Comparison of ENCODE assay signal across 36 cellular contexts in the genomic region with DNA sequence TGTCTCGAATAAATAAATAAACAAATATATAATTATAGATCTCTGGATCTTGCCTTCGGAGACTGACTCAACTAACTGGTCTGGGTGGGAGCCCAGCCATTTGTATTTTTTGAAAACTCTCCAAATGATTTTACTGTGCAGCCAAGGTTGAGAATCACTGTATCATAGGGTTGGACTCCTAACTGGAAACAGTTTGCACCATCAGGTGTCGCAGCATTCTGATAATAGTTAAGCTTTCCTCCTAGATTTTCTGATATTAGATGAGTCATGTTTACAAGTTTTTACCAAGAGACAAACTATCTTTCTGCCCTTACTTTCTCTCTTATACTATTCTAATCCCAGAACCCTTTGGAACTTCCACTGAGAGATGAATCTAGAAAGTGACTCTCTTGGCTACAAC. TPM values are rescaled to one million over a fixed set of nuclear protein-coding genes. Genes with fewer than 3 reads are reported as not detected.
"Had no signal": no experiment of that assay in that cellular context is flagged by ENCODE, and none has a peak within 500 bp of the region (broad histone marks: within the 10 kb centered on the region; RNA-seq: fewer than 3 reads in every experiment).

No MANE protein-coding gene starts in this region.

- H3K9me3 Mint-ChIP-seq: activated CD4-positive, alpha-beta T cell treated with anti-CD3 and anti-CD28 coated beads, Interleukin-2, amount 10 ng/mL, durations not matched to agents 24 days and 14 days; activated CD8-positive, alpha-beta T cell treated with anti-CD3 and anti-CD28 coated beads for 36 hours; activated naive CD4-positive, alpha-beta T cell treated with anti-CD3 and anti-CD28 coated beads for 36 hours; activated naive CD8-positive, alpha-beta T cell treated with anti-CD3 and anti-CD28 coated beads, Interleukin-2, amount 50 U/mL, for 24 hours; activated T-cell treated with anti-CD3 and anti-CD28 coated beads, Interleukin-2, amount 50 U/mL, for 72 hours; activated T-helper 17 cell treated with anti-CD3 and anti-CD28 coated beads, Interleukin-2, amount 50 U/mL, for 72 hours; brain; IgD-negative memory B cell had no signal

- H3K4me2 ChIP-seq: PC-9 had no signal

- H3K36me3 Mint-ChIP-seq: activated naive CD8-positive, alpha-beta T cell; brain; IgD-negative memory B cell had no signal

- H3K27ac Mint-ChIP-seq: activated CD4-positive, alpha-beta T cell treated with anti-CD3 and anti-CD28 coated beads, Interleukin-2, amount 10 ng/mL, durations not matched to agents 24 days and 14 days; activated CD8-positive, alpha-beta T cell treated with anti-CD3 and anti-CD28 coated beads for 36 hours; activated naive CD4-positive, alpha-beta T cell treated with anti-CD3 and anti-CD28 coated beads for 36 hours; activated naive CD8-positive, alpha-beta T cell; activated naive CD8-positive, alpha-beta T cell treated with anti-CD3 and anti-CD28 coated beads, Interleukin-2, amount 50 U/mL, for 24 hours; activated T-cell treated with anti-CD3 and anti-CD28 coated beads, Interleukin-2, amount 50 U/mL, for 72 hours; activated T-helper 17 cell treated with anti-CD3 and anti-CD28 coated beads, Interleukin-2, amount 50 U/mL, for 72 hours; brain; IgD-negative memory B cell had no signal

- H3K36me3 ChIP-seq: WERI-Rb-1 had no signal

- H3K4me3 Mint-ChIP-seq: activated CD4-positive, alpha-beta T cell treated with anti-CD3 and anti-CD28 coated beads, Interleukin-2, amount 10 ng/mL, durations not matched to agents 24 days and 14 days; activated CD8-positive, alpha-beta T cell treated with anti-CD3 and anti-CD28 coated beads for 36 hours; activated naive CD4-positive, alpha-beta T cell treated with anti-CD3 and anti-CD28 coated beads for 36 hours; activated naive CD8-positive, alpha-beta T cell; activated naive CD8-positive, alpha-beta T cell treated with anti-CD3 and anti-CD28 coated beads, Interleukin-2, amount 50 U/mL, for 24 hours; activated T-cell treated with anti-CD3 and anti-CD28 coated beads, Interleukin-2, amount 50 U/mL, for 72 hours; activated T-helper 17 cell treated with anti-CD3 and anti-CD28 coated beads, Interleukin-2, amount 50 U/mL, for 72 hours; brain; IgD-negative memory B cell had no signal

- H3K4me1 Mint-ChIP-seq: activated CD4-positive, alpha-beta T cell treated with anti-CD3 and anti-CD28 coated beads, Interleukin-2, amount 10 ng/mL, durations not matched to agents 24 days and 14 days; activated T-helper 17 cell treated with anti-CD3 and anti-CD28 coated beads, Interleukin-2, amount 50 U/mL, for 72 hours; brain had no signal

- H3K27me3 Mint-ChIP-seq: activated CD8-positive, alpha-beta T cell treated with anti-CD3 and anti-CD28 coated beads for 36 hours; activated naive CD8-positive, alpha-beta T cell; activated naive CD8-positive, alpha-beta T cell treated with anti-CD3 and anti-CD28 coated beads, Interleukin-2, amount 50 U/mL, for 24 hours had no signal

- DNase-seq: activated CD4-positive, alpha-beta T cell treated with anti-CD3 and anti-CD28 coated beads, Interleukin-2, amount 10 ng/mL, durations not matched to agents 24 days and 14 days; activated CD4-positive, alpha-beta T cell treated with anti-CD3 and anti-CD28 coated beads, Interleukin-2, amount 50 U/mL, for 4 hours; activated CD8-positive, alpha-beta T cell treated with anti-CD3 and anti-CD28 coated beads for 36 hours; activated effector memory CD4-positive, alpha-beta T cell treated with anti-CD3 and anti-CD28 coated beads, Interleukin-2, amount 50 U/mL, for 16 hours; activated naive CD4-positive, alpha-beta T cell treated with anti-CD3 and anti-CD28 coated beads for 36 hours; activated naive CD8-positive, alpha-beta T cell treated with anti-CD3 and anti-CD28 coated beads, Interleukin-2, amount 50 U/mL, for 24 hours; activated T-cell treated with anti-CD3 and anti-CD28 coated beads, Interleukin-2, amount 50 U/mL, for 1 hour; activated T-cell treated with anti-CD3 and anti-CD28 coated beads, Interleukin-2, amount 50 U/mL, for 72 hours; anterior cingulate cortex; caudate nucleus; cerebellar nuclear complex; KG1; NCI-H1105; NCI-H1417 treated with DMSO at 0.1 percent for 48 hours; NCI-H1930; NCI-H2081 treated with DMSO at 0.1 percent for 48 hours; NCI-H345; NCI-H510A; NCI-H526; NCI-H748 treated with DMSO at 0.1 percent for 48 hours; NK-92 treated with Interleukin-12 subunit alpha and Interleukin-12 subunit beta, amount 100 ng/mL, for 24 hours; PC-9; Right ventricle myocardium superior; T1000; WERI-Rb-1 had no signal

- H3K27ac ChIP-seq: PC-9, WERI-Rb-1 had no signal

- H2AFZ ChIP-seq: PC-9 had no signal

- ATAC-seq: activated CD8-positive, alpha-beta T cell treated with anti-CD3 and anti-CD28 coated beads for 36 hours; activated naive CD8-positive, alpha-beta T cell treated with anti-CD3 and anti-CD28 coated beads, Interleukin-2, amount 50 U/mL, for 24 hours; activated T-cell treated with anti-CD3 and anti-CD28 coated beads, Interleukin-2, amount 50 U/mL, for 72 hours; activated T-helper 17 cell treated with anti-CD3 and anti-CD28 coated beads, Interleukin-2, amount 50 U/mL, for 72 hours had no signal

- H3K4me3 ChIP-seq: PC-9 had no signal

- FAIRE-seq: bronchial epithelial cell, RCC 7860 had no signal

RNA-seq across cellular contexts. Expression of gene IL37, which starts 16.8 kb away (rescaled TPM):
- total RNA-seq: activated CD4-positive, alpha-beta T cell treated with anti-CD3 and anti-CD28 coated beads, Interleukin-2, amount 10 ng/mL, durations not matched to agents 24 days and 14 days; activated CD8-positive, alpha-beta memory T cell treated with anti-CD3 and anti-CD28 coated beads for 36 hours; activated CD8-positive, alpha-beta T cell treated with anti-CD3 and anti-CD28 coated beads for 36 hours; activated naive CD4-positive, alpha-beta T cell treated with anti-CD3 and anti-CD28 coated beads for 36 hours; activated T-cell treated with anti-CD3 and anti-CD28 coated beads, Interleukin-2, amount 50 U/mL, for 72 hours; bronchial epithelial cell; OCI-LY7; Right ventricle myocardium superior; T-helper 2 cell treated with Interferon-gamma antibody and Interleukin-4, amounts not matched to agents 100 ng/mL and 5 ng/mL, for 36 hours had no signal
- polyA plus RNA-seq: IgD-negative memory B cell had no signal

RNA-seq across cellular contexts. Expression of gene IL36G, which starts 50.1 kb away (rescaled TPM):
- total RNA-seq: activated CD4-positive, alpha-beta T cell treated with anti-CD3 and anti-CD28 coated beads, Interleukin-2, amount 10 ng/mL, durations not matched to agents 24 days and 14 days; activated CD8-positive, alpha-beta memory T cell treated with anti-CD3 and anti-CD28 coated beads for 36 hours; activated CD8-positive, alpha-beta T cell treated with anti-CD3 and anti-CD28 coated beads for 36 hours; activated naive CD4-positive, alpha-beta T cell treated with anti-CD3 and anti-CD28 coated beads for 36 hours; activated T-cell treated with anti-CD3 and anti-CD28 coated beads, Interleukin-2, amount 50 U/mL, for 72 hours; bronchial epithelial cell; LHCN-M2; OCI-LY7; PC-9; Right ventricle myocardium superior; T-helper 1 cell treated with Interleukin-12 subunit alpha and Interleukin-12 subunit beta and Interleukin-4 antibody, amounts not matched to agents 30 ng/mL and 1 ng/mL, for 36 hours; T-helper 2 cell treated with Interferon-gamma antibody and Interleukin-4, amounts not matched to agents 100 ng/mL and 5 ng/mL, for 36 hours had no signal
- polyA plus RNA-seq: IgD-negative memory B cell had no signal
